1 cellular context compared by ENCODE assay signal in genomic region chr11:61791737-61792309, GRCh38.
TF ChIP-seq lines count a peak whose summit lies in the region.

No MANE protein-coding gene starts in this region.

TF ChIP-seq in IMR-90, 13 proteins besides CTCF, POLR2A, EP300 and RAD21 (continued from another document):
- TF ChIP-seq BHLHE40 (IDR thresholded peaks at IDR 0.05; ENCODE audit: low read depth, low read length) = no peak
- TF ChIP-seq CEBPB (IDR thresholded peaks at IDR 0.05; ENCODE audit: low read depth, low read length) = no peak
- TF ChIP-seq SMC3 (IDR thresholded peaks at IDR 0.05; ENCODE audit: low read depth, low read length) = no peak
- no peak for TF ChIP-seq RFX5 (IDR thresholded peaks at IDR 0.05; ENCODE audit: low read depth, low read length)
- TF ChIP-seq RCOR1 (IDR thresholded peaks at IDR 0.05; ENCODE audit: insufficient replicate concordance, low read length) = no peak
- TF ChIP-seq FOS (IDR thresholded peaks at IDR 0.05; ENCODE audit: low read depth, low read length) = no peak
- TF ChIP-seq CHD1 (IDR thresholded peaks at IDR 0.05; ENCODE audit: low read depth, low read length) = no peak; the same call in 1 of the 2 replicates
- no peak for TF ChIP-seq MAFK (IDR thresholded peaks at IDR 0.05; ENCODE audit: low read depth, low read length)
